In genomic region chr3:54733079-54733478, GRCh38 we compare ENCODE assay signal across 16 cellular contexts.
DNase-seq lines count a peak whose midpoint lies in the region; ATAC-seq lines count a peak whose summit lies in the region.
"Had no signal": no experiment of that assay in that cellular context is flagged by ENCODE, and none has a peak within 500 bp of the region (broad histone marks: within the 10 kb centered on the region; RNA-seq: fewer than 3 reads in every experiment).

No MANE protein-coding gene starts in this region.

- H3K36me3 ChIP-seq in Karpas-422 (ENCODE audit: insufficient read depth, low read length), result no peaks in the 10 kb centered on the region

- no peaks in the 10 kb centered on the region for H3K79me2 ChIP-seq in Karpas-422 (ENCODE audit: low read length)

- H3K4me3 ChIP-seq in Karpas-422 (ENCODE audit: low read length), result no peak overlapping the region
- H3K4me3 ChIP-seq: A549, GM23338, K562 had no signal

- H4K20me1 ChIP-seq in Karpas-422 (ENCODE audit: insufficient read depth, low read depth, low read length), result no peaks in the 10 kb centered on the region

- H2AFZ ChIP-seq in Karpas-422 (ENCODE audit: low read length), result no peak overlapping the region
- H2AFZ ChIP-seq: GM23338 had no signal

- H3K9me2 ChIP-seq in Karpas-422 (replicated peaks; ENCODE audit: insufficient read depth, low read length), result no peaks in the 10 kb centered on the region

- no peak overlapping the region for H3K9ac ChIP-seq in Karpas-422 (ENCODE audit: low read length)

- H3K27me3 ChIP-seq in Karpas-422 (ENCODE audit: low read length), result no peaks in the 10 kb centered on the region

- H3K27ac ChIP-seq in Karpas-422 (ENCODE audit: low read length), result no peak overlapping the region
- H3K27ac ChIP-seq: A549, RWPE1 had no signal

- ATAC-seq in HG03159 (IDR thresholded peaks at IDR 0.05; ENCODE audit: unreplicated experiment), result no peak
- ATAC-seq: A549, GM23338, K562 had no signal

- DNase-seq in D341Med (ENCODE audit: low spot score) (peak; percentile 64), NCI-H1436 treated with DMSO at 0.1 percent for 48 hours (lab: John Stamatoyannopoulos, UW) (peak; percentile 33), NCI-H82 (lab: John Stamatoyannopoulos, UW) (peak; percentile 70), fibroblast of gingiva (ENCODE audit: low read depth) (peak; percentile 64), Karpas-422 (no peak), DMS153 (lab: John Stamatoyannopoulos, UW) (no peak), pons (ENCODE audit: low spot score) (no peak)
- DNase-seq: Caco-2, DND-41, GDM1, NCI-H510A had no signal

- no peak overlapping the region for H3K4me2 ChIP-seq in Karpas-422 (ENCODE audit: low read depth, low read length, poor library complexity, severe bottlenecking)
- H3K4me2 ChIP-seq: A549, GM23338 had no signal

- peaks cover 3% of the 10 kb centered on the region; the same call in 1 of the 2 replicates for H3K9me3 ChIP-seq in Karpas-422 (ENCODE audit: low read length)
- H3K9me3 ChIP-seq: A549 had no signal

- H3K4me1 ChIP-seq in Karpas-422 (ENCODE audit: low read length), result no peaks in the 10 kb centered on the region
- H3K4me1 ChIP-seq: A549, Caco-2 had no signal

Comparison
In these comparisons a context has a peak if more than half of its experiments do, and no peak if none do; other contexts are left out.
1. DNase-seq: peak in D341Med (single experiment), NCI-H1436 treated with DMSO at 0.1 percent for 48 hours (single experiment), NCI-H82 (single experiment) and fibroblast of gingiva (single experiment); none in Karpas-422 (single experiment), DMS153 (single experiment) and pons (single experiment).